Comparison of ENCODE assay signal across 1 cellular context in the genomic region with DNA sequence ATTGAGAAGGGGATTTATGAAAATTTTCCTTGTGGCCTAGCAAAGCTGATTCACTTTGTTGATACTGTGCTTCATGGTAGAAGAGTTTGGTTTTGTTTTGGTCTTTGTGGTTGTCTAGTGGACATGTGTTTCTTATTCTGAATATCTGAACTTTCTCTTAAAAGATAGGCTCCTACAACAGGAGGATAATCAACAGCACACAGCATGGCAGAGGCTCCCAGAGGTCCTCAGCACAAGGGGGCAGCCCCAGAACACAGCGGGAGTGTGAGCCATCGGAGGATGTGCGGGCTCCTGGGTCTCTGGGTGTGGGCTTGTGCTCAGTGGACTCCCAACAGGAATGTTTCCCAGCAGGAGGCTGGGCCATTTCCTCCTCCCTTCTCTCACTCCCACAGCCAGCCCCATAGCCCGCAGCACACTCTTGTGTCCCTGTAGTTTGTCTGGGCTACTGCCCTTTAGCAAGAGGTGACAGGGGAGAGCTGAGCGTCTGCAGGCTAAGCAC.
TF ChIP-seq lines count a peak whose summit lies in the region.

No MANE protein-coding gene starts in this region.

TF ChIP-seq in GM23338, 12 proteins besides CTCF, POLR2A, EP300 and RAD21 (continued from another document):
- TF ChIP-seq, protein P1, sequence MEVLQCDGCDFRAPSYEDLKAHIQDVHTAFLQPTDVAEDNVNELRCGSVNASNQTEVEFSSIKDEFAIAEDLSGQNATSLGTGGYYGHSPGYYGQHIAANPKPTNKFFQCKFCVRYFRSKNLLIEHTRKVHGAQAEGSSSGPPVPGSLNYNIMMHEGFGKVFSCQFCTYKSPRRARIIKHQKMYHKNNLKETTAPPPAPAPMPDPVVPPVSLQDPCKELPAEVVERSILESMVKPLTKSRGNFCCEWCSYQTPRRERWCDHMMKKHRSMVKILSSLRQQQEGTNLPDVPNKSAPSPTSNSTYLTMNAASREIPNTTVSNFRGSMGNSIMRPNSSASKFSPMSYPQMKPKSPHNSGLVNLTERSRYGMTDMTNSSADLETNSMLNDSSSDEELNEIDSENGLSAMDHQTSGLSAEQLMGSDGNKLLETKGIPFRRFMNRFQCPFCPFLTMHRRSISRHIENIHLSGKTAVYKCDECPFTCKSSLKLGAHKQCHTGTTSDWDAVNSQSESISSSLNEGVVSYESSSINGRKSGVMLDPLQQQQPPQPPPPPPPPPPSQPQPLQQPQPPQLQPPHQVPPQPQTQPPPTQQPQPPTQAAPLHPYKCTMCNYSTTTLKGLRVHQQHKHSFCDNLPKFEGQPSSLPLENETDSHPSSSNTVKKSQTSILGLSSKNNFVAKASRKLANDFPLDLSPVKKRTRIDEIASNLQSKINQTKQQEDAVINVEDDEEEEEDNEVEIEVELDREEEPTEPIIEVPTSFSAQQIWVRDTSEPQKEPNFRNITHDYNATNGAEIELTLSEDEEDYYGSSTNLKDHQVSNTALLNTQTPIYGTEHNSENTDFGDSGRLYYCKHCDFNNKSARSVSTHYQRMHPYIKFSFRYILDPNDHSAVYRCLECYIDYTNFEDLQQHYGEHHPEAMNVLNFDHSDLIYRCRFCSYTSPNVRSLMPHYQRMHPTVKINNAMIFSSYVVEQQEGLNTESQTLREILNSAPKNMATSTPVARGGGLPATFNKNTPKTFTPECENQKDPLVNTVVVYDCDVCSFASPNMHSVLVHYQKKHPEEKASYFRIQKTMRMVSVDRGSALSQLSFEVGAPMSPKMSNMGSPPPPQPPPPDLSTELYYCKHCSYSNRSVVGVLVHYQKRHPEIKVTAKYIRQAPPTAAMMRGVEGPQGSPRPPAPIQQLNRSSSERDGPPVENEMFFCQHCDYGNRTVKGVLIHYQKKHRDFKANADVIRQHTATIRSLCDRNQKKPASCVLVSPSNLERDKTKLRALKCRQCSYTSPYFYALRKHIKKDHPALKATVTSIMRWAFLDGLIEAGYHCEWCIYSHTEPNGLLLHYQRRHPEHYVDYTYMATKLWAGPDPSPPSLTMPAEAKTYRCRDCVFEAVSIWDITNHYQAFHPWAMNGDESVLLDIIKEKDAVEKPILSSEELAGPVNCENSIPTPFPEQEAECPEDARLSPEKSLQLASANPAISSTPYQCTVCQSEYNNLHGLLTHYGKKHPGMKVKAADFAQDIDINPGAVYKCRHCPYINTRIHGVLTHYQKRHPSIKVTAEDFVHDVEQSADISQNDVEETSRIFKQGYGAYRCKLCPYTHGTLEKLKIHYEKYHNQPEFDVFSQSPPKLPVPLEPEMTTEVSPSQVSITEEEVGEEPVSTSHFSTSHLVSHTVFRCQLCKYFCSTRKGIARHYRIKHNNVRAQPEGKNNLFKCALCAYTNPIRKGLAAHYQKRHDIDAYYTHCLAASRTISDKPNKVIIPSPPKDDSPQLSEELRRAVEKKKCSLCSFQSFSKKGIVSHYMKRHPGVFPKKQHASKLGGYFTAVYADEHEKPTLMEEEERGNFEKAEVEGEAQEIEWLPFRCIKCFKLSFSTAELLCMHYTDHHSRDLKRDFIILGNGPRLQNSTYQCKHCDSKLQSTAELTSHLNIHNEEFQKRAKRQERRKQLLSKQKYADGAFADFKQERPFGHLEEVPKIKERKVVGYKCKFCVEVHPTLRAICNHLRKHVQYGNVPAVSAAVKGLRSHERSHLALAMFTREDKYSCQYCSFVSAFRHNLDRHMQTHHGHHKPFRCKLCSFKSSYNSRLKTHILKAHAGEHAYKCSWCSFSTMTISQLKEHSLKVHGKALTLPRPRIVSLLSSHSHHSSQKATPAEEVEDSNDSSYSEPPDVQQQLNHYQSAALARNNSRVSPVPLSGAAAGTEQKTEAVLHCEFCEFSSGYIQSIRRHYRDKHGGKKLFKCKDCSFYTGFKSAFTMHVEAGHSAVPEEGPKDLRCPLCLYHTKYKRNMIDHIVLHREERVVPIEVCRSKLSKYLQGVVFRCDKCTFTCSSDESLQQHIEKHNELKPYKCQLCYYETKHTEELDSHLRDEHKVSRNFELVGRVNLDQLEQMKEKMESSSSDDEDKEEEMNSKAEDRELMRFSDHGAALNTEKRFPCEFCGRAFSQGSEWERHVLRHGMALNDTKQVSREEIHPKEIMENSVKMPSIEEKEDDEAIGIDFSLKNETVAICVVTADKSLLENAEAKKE (CRISPR knock-in tag; IDR thresholded peaks at IDR 0.05) = no peak
- TF ChIP-seq ZNF331 (CRISPR knock-in tag; IDR thresholded peaks at IDR 0.05; ENCODE audit: low read depth) = no peak
- no peak for TF ChIP-seq ZNF114 (CRISPR knock-in tag; IDR thresholded peaks at IDR 0.05)
- TF ChIP-seq, protein P2, sequence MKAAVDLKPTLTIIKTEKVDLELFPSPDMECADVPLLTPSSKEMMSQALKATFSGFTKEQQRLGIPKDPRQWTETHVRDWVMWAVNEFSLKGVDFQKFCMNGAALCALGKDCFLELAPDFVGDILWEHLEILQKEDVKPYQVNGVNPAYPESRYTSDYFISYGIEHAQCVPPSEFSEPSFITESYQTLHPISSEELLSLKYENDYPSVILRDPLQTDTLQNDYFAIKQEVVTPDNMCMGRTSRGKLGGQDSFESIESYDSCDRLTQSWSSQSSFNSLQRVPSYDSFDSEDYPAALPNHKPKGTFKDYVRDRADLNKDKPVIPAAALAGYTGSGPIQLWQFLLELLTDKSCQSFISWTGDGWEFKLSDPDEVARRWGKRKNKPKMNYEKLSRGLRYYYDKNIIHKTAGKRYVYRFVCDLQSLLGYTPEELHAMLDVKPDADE (IDR thresholded peaks at IDR 0.05) = no peak
- no peak for TF ChIP-seq NANOG (IDR thresholded peaks at IDR 0.05; ENCODE audit: borderline replicate concordance)
- TF ChIP-seq EZH2 (IDR thresholded peaks at IDR 0.05; ENCODE audit: low read depth, unreplicated experiment) = no peak
- TF ChIP-seq STAT1 (IDR thresholded peaks at IDR 0.05; ENCODE audit: unreplicated experiment) = no peak
TF ChIP-seq in GM23338: peak in this region for 0.
